ENCODE assay signal across 8 cellular contexts in the genomic region with DNA sequence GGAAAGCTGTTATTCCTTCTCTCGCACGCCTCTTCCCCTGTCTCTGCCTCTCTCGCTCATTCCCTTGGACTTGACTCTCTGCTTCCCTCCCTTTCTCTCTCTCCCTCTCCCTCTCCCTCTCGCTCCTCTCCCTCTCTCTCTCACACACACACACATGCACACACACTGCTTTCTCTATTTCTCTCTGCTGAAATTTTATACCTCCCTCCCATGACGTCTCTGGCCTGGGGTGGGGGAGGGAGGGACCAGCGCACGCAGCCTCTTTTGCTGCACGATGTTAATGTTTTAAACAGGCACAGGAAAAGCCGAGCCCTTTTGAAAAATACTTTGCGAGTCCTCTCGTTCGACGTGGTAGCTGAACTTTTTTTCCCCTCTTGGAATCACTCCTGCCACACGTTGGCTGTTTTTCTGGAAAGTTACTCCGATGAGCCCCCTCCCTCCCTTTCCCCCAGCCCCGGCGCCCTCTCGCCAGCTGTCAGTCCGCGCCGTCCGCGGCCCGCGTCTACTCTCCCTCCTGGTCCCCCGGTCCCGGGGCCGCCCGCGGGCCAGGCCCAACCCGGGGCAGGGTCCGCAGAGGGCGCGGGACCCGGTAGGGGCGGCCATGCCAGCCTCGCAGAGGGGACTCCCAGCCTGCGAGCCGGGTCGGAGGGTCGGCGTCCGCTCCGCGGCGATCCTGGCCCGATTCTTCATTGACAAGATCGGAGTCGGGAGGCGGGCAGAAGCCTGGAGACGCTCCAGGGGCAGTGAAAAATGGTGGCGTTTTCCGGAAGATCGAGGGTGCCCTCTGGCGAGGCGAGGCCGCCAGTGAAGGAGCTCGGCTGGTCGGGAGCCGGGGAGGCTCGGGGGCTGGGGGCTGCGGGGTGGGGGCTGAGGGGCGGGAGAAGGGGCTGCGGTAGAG. TPM values are rescaled to one million over a fixed set of nuclear protein-coding genes. Genes with fewer than 3 reads are reported as not detected.
DNase-seq lines count a peak whose midpoint lies in the region; ATAC-seq and TF ChIP-seq lines count a peak whose summit lies in the region.

Gene TGFB3, minus strand, starts transcription at position 170 of the 898 bp plus-strand sequence. CDS start 1,102 bp downstream, outside the sequence.

- no peaks in the 10 kb centered on the region for H3K36me3 ChIP-seq in BLaER1 treated with 17β-estradiol and CSF1 and Interleukin-3, amounts not matched to agents 10 nM and 100 nM
- H3K36me3 ChIP-seq in Peyer's patch = no peaks in the 10 kb centered on the region

- no peaks in the 10 kb centered on the region for H4K20me1 ChIP-seq in BLaER1 treated with 17β-estradiol and CSF1 and Interleukin-3, amounts not matched to agents 10 nM and 100 nM

- H3K4me3 ChIP-seq in BLaER1 treated with 17β-estradiol and CSF1 and Interleukin-3, amounts not matched to agents 10 nM and 100 nM = peak within 1 kb of the TSS; percentile 66 to 80 (median 71)
- peak within 1 kb of the TSS; percentile 66 to 80 (median 78) for H3K4me3 ChIP-seq in Peyer's patch

- peak within 1 kb of the TSS; percentile 74 to 95 (median 90) for H3K4me3 Mint-ChIP-seq in naive B cell

- H3K9me3 ChIP-seq in BLaER1 treated with 17β-estradiol and CSF1 and Interleukin-3, amounts not matched to agents 10 nM and 100 nM (replicated peaks in 1 of 11) = no peaks in the 10 kb centered on the region
- no peaks in the 10 kb centered on the region for H3K9me3 ChIP-seq in Peyer's patch

- H3K27me3 Mint-ChIP-seq in naive B cell = no peaks in the 10 kb centered on the region

- peaks cover 28 to 62% (median 48%) of the 10 kb centered on the region in 10 experiments for H3K4me1 ChIP-seq in BLaER1 treated with 17β-estradiol and CSF1 and Interleukin-3, amounts not matched to agents 10 nM and 100 nM
- peaks cover 0 to 38% (median 10%) of the 10 kb centered on the region in 4 donors for H3K4me1 ChIP-seq in Peyer's patch

- H3K27me3 ChIP-seq in BLaER1 treated with 17β-estradiol and CSF1 and Interleukin-3, amounts not matched to agents 10 nM and 100 nM = peaks cover 0 to 18% (median 12%) of the 10 kb centered on the region in 11 experiments; a peak in 17 of 22 replicates
- H3K27me3 ChIP-seq in Peyer's patch = no peaks in the 10 kb centered on the region

- peak in 1 of 2 donors; percentile 48 for TF ChIP-seq POLR2A in Peyer's patch (IDR thresholded peaks at IDR 0.05)

- H3K4me1 Mint-ChIP-seq in naive B cell = peaks cover 55 to 71% (median 60%) of the 10 kb centered on the region in 3 donors

- no peaks in the 10 kb centered on the region for H3K36me3 Mint-ChIP-seq in naive B cell

- peak within 1 kb of the TSS; percentile 76 to 96 (median 87) for H3K4me2 ChIP-seq in BLaER1 treated with 17β-estradiol and CSF1 and Interleukin-3, amounts not matched to agents 10 nM and 100 nM

- H3K27ac ChIP-seq in BLaER1 treated with 17β-estradiol and CSF1 and Interleukin-3, amounts not matched to agents 10 nM and 100 nM = peak within 1 kb of the TSS in 9 of 11 experiments; percentile 54 to 70 (median 63); a peak in 17 of 22 replicates
- H3K27ac ChIP-seq in Peyer's patch = peak within 1 kb of the TSS; percentile 81 to 92 (median 85)

- peak; percentile 53 for TF ChIP-seq CTCF in GM20000 (IDR thresholded peaks at IDR 0.05; ENCODE audit: extremely low read depth, missing control alignments)
- peak in 5 of 6 experiments; percentile 56 to 75 (median 58) for TF ChIP-seq CTCF in Peyer's patch (IDR thresholded peaks at IDR 0.05)

- DNase-seq in GM20000 (ENCODE audit: low spot score) (peak; percentile 88), Kasumi-1 (lab: John Stamatoyannopoulos, UW) (peak; percentile 74 to 76), Peyer's patch (peak; percentile 68 to 91 (median 91)), fibroblast of gingiva (ENCODE audit: low read depth) (peak; percentile 97), naive B cell (peak; percentile 80)
- peak; percentile 54 to 66 for DNase-seq in activated T-helper 1 cell treated with anti-CD3 and anti-CD28 coated beads, Interleukin-2, amount 50 U/mL, for 16 hours (ENCODE audit: low read depth in 1 of 2, low spot score in 1 of 2)
- peak; percentile 43 for DNase-seq in stimulated activated CD8-positive, alpha-beta memory T cell treated with anti-CD3 and anti-CD28 coated beads, Interleukin-7, amount 100 ng/mL, for 24 hours (ENCODE audit: low read depth)

- peak within 1 kb of the TSS; percentile 66 to 83 (median 81) for H3K9ac ChIP-seq in BLaER1 treated with 17β-estradiol and CSF1 and Interleukin-3, amounts not matched to agents 10 nM and 100 nM

- H3K9me3 Mint-ChIP-seq in naive B cell = no peaks in the 10 kb centered on the region

- H3K27ac Mint-ChIP-seq in naive B cell = peak within 1 kb of the TSS; percentile 9 to 93 (median 83)

- ATAC-seq in naive B cell (ENCODE audit: low read depth in 2 of 2) = peak; percentile 52 to 62

RNA-seq across cellular contexts. Expression of gene TGFB3, which starts in this region (rescaled TPM):
- 1 to 10 TPM; 4.2 to 9.2 (median 6.4) TPM for total RNA-seq in Peyer's patch
- polyA plus RNA-seq in naive B cell (ENCODE audit: low read depth in 6 of 6) = under 1 TPM in 5 of 6 donors, not detected in 1; 0.19 to 0.66 (median 0.43) TPM

Comparison
In these comparisons a context has a peak if more than half of its experiments do, and no peak if none do; other contexts are left out.
1. Peak in every context shown above with its lines: DNase-seq, ATAC-seq, H3K4me3 ChIP-seq and H3K27ac ChIP-seq.
2. Peak in DNase-seq and ATAC-seq in naive B cell; RNA of the gene not detected or under 1 TPM.
3. DNase-seq: peak in every context shown above with its lines; median percentile 97 in fibroblast of gingiva; 91 in Peyer's patch; 88 in GM20000; 80 in naive B cell; 75 in Kasumi-1; 60 in activated T-helper 1 cell treated with anti-CD3 and anti-CD28 coated beads, Interleukin-2, amount 50 U/mL, for 16 hours; 43 in stimulated activated CD8-positive, alpha-beta memory T cell treated with anti-CD3 and anti-CD28 coated beads, Interleukin-7, amount 100 ng/mL, for 24 hours.